In genomic region chr1:22052115-22053017, GRCh38 we compare ENCODE assay signal across 8 cellular contexts. TPM values are rescaled to one million over a fixed set of nuclear protein-coding genes. Genes with fewer than 3 reads are reported as not detected.
A peak's percentile ranks its signal among the peaks of the same experiment; 100 is the strongest.
DNase-seq lines count a peak whose midpoint lies in the region; ATAC-seq and TF ChIP-seq lines count a peak whose summit lies in the region.

TSS of gene CDC42 (plus strand) at chr1:22052709. CDS start at chr1:22078479, 25,770 bp downstream.

- H3K9ac ChIP-seq in H9 (ENCODE audit: extremely low read depth, insufficient read length, low read length): peak within 1 kb of the TSS; percentile 95
- peak within 1 kb of the TSS; percentile 96 for H3K9ac ChIP-seq in MM.1S (ENCODE audit: low read length)
- peak within 1 kb of the TSS; percentile 98 for H3K9ac ChIP-seq in neural cell (ENCODE audit: low read length)

- H3K27me3 ChIP-seq in H9 (ENCODE audit: insufficient read depth, low read length): no peaks in the 10 kb centered on the region
- H3K27me3 ChIP-seq in MM.1S (replicated peaks; ENCODE audit: insufficient read depth, low read length): no peaks in the 10 kb centered on the region
- H3K27me3 ChIP-seq in neural cell (ENCODE audit: insufficient read depth, low read depth, low read length): no peaks in the 10 kb centered on the region

- TF ChIP-seq RAD21 in neural cell (conservative IDR thresholded peaks at IDR 0.05): peak; percentile 39

- H3K79me1 ChIP-seq in H9 (ENCODE audit: insufficient read depth, low read depth, low read length, poor library complexity, severe bottlenecking): peaks cover 7% of the 10 kb centered on the region

- no peaks in the 10 kb centered on the region; the same call in 1 of the 2 replicates for H3K4me1 ChIP-seq in H9 (ENCODE audit: insufficient read depth, low read length)
- H3K4me1 ChIP-seq in MM.1S (ENCODE audit: low read length): peaks cover 27% of the 10 kb centered on the region

- H3K9me3 ChIP-seq in H9 (ENCODE audit: control insufficient read depth, low read depth, low read length): no peaks in the 10 kb centered on the region
- no peaks in the 10 kb centered on the region for H3K9me3 ChIP-seq in MM.1S (replicated peaks; ENCODE audit: insufficient read depth, low read length)
- H3K9me3 ChIP-seq in neural cell (ENCODE audit: low read length): no peaks in the 10 kb centered on the region

- H2AK5ac ChIP-seq in H9 (ENCODE audit: insufficient read length, low read length): no peak within 1 kb of the TSS

- H3K27ac Mint-ChIP-seq in H9: peak within 1 kb of the TSS; percentile 94 to 98 (median 98)
- peak within 1 kb of the TSS; percentile 98 to 99 for H3K27ac Mint-ChIP-seq in stimulated activated naive CD8-positive, alpha-beta T cell treated with anti-CD3 and anti-CD28 coated beads, Interleukin-15, amount 100 ng/mL, for 72 hours

- H3K27ac ChIP-seq in H9 (ENCODE audit: insufficient read length, low read depth, low read length) (peak within 1 kb of the TSS; percentile 67), MM.1S (ENCODE audit: low read length) (peak within 1 kb of the TSS; percentile 85), neural cell (ENCODE audit: low read length) (peak within 1 kb of the TSS; percentile 95)

- no peak within 1 kb of the TSS for H3K23ac ChIP-seq in H9 (ENCODE audit: insufficient read length, low read depth, low read length)

- no peak within 1 kb of the TSS for H2BK15ac ChIP-seq in H9 (ENCODE audit: low read depth, low read length)

- H3K56ac ChIP-seq in H9 (ENCODE audit: insufficient read length, low read depth, low read length): no peak within 1 kb of the TSS

- H4K5ac ChIP-seq in H9 (ENCODE audit: insufficient read length, low read depth, low read length): no peak within 1 kb of the TSS

- no peak within 1 kb of the TSS for H4K8ac ChIP-seq in H9 (replicated peaks; ENCODE audit: insufficient read length, low read depth, low read length)

- H3K4me3 Mint-ChIP-seq in H9: peak within 1 kb of the TSS; percentile 94 to 97
- H3K4me3 Mint-ChIP-seq in stimulated activated naive CD8-positive, alpha-beta T cell treated with anti-CD3 and anti-CD28 coated beads, Interleukin-15, amount 100 ng/mL, for 72 hours: peak within 1 kb of the TSS; percentile 93 to 96

- H3K4me3 ChIP-seq in MM.1S (ENCODE audit: low read length): peak within 1 kb of the TSS; percentile 97
- peak within 1 kb of the TSS; percentile 92 for H3K4me3 ChIP-seq in fibroblast of the aortic adventitia (ENCODE audit: low read depth, low read length)
- peak within 1 kb of the TSS; percentile 75 for H3K4me3 ChIP-seq in neural cell (ENCODE audit: low read length)

- no peaks in the 10 kb centered on the region for H4K20me1 ChIP-seq in H9 (ENCODE audit: control insufficient read depth, insufficient read depth, insufficient read length)
- peaks cover 34% of the 10 kb centered on the region for H4K20me1 ChIP-seq in MM.1S (ENCODE audit: insufficient read depth, low read length)
- H4K20me1 ChIP-seq in neural cell (ENCODE audit: insufficient read depth): peaks cover 17% of the 10 kb centered on the region

- peaks cover 4% of the 10 kb centered on the region; the same call in 1 of the 2 replicates for H3K36me3 ChIP-seq in MM.1S (replicated peaks; ENCODE audit: insufficient read depth, low read length)
- H3K36me3 ChIP-seq in neural cell (ENCODE audit: insufficient read depth, low read length): no peaks in the 10 kb centered on the region

- H3K9me3 Mint-ChIP-seq in H9: no peaks in the 10 kb centered on the region
- H3K9me3 Mint-ChIP-seq in stimulated activated naive CD8-positive, alpha-beta T cell treated with anti-CD3 and anti-CD28 coated beads, Interleukin-15, amount 100 ng/mL, for 72 hours: no peaks in the 10 kb centered on the region

- peak; percentile 74 for TF ChIP-seq EP300 in neural cell (conservative IDR thresholded peaks at IDR 0.05; ENCODE audit: poor library complexity, severe bottlenecking)

- peak within 1 kb of the TSS; percentile 86 for H3K18ac ChIP-seq in H9 (ENCODE audit: insufficient read length, low read depth, low read length)

- peaks cover 0 to 10% (median 10%) of the 10 kb centered on the region in 3 experiments; a peak in 4 of 7 replicates for H3K36me3 Mint-ChIP-seq in H9 (ENCODE audit: insufficient read depth in 1 of 3, low read depth in 3 of 3)

- H3K9me2 ChIP-seq in MM.1S (replicated peaks; ENCODE audit: insufficient read depth, low read length) (no peaks in the 10 kb centered on the region), neural cell (ENCODE audit: insufficient read depth, low read length) (no peaks in the 10 kb centered on the region)

- H2AFZ ChIP-seq in H9 (ENCODE audit: low read length) (no peak within 1 kb of the TSS), MM.1S (ENCODE audit: low read length) (peak within 1 kb of the TSS; percentile 98), neural cell (ENCODE audit: low read depth, low read length) (no peak within 1 kb of the TSS)

- H2BK12ac ChIP-seq in H9 (ENCODE audit: insufficient read length, low read depth, low read length): no peak within 1 kb of the TSS

- peaks cover 29% of the 10 kb centered on the region; the same call in 1 of the 2 replicates for H3K79me2 ChIP-seq in H9 (ENCODE audit: insufficient read depth, low read length)
- H3K79me2 ChIP-seq in MM.1S (ENCODE audit: low read length): peaks cover 43% of the 10 kb centered on the region
- peaks cover 39% of the 10 kb centered on the region for H3K79me2 ChIP-seq in neural cell (replicated peaks; ENCODE audit: insufficient read depth, low read length)

- H2BK120ac ChIP-seq in H9 (ENCODE audit: low read depth, low read length, poor library complexity, severe bottlenecking): no peak within 1 kb of the TSS

- H3K4ac ChIP-seq in H9 (ENCODE audit: low read depth, low read length): peak within 1 kb of the TSS; percentile 19; the same call in 1 of the 2 replicates

- peak; percentile 95 for DNase-seq in ELR (ENCODE audit: low read depth)
- peak; percentile 96 for DNase-seq in H9
- DNase-seq in MM.1S: peak; percentile 95
- peak; percentile 87 for DNase-seq in SHP77 treated with DMSO at 0.1 percent for 48 hours (lab: John Stamatoyannopoulos, UW)
- peak; percentile 99 for DNase-seq in activated effector memory CD4-positive, alpha-beta T cell treated with anti-CD3 and anti-CD28 coated beads, Interleukin-2, amount 50 U/mL, for 16 hours
- DNase-seq in fibroblast of the aortic adventitia (ENCODE audit: low read depth): peak; percentile 94
- peak; percentile 96 to 98 for DNase-seq in stimulated activated naive CD8-positive, alpha-beta T cell treated with anti-CD3 and anti-CD28 coated beads, Interleukin-15, amount 100 ng/mL, for 72 hours

- WGBS in H9 (ENCODE audit: extremely low coverage, insufficient read length, low lambda C conversion rate): no CpG with 5 or more reads among the region's 81 CpGs

- H3K14ac ChIP-seq in H9 (ENCODE audit: insufficient read depth, low read length): peak within 1 kb of the TSS; percentile 91

- peak within 1 kb of the TSS; percentile 4 for H2BK5ac ChIP-seq in H9 (ENCODE audit: insufficient read length, low read length)

- H3K23me2 ChIP-seq in H9 (ENCODE audit: insufficient read length, low read depth, low read length, poor library complexity, severe bottlenecking): peaks cover 6% of the 10 kb centered on the region

- TF ChIP-seq CTCF in H9 (conservative IDR thresholded peaks at IDR 0.05): no peak
- TF ChIP-seq CTCF in MM.1S (IDR thresholded peaks at IDR 0.05; ENCODE audit: low read length): no peak
- no peak for TF ChIP-seq CTCF in fibroblast of the aortic adventitia (IDR thresholded peaks at IDR 0.05; ENCODE audit: insufficient read depth, low read length)
- no peak for TF ChIP-seq CTCF in neural cell (IDR thresholded peaks at IDR 0.05; ENCODE audit: poor library complexity, severe bottlenecking)

- no peaks in the 10 kb centered on the region; the same call in 1 of the 2 replicates for H3K27me3 Mint-ChIP-seq in H9 (ENCODE audit: low read depth)
- H3K27me3 Mint-ChIP-seq in stimulated activated naive CD8-positive, alpha-beta T cell treated with anti-CD3 and anti-CD28 coated beads, Interleukin-15, amount 100 ng/mL, for 72 hours: no peaks in the 10 kb centered on the region

- peak within 1 kb of the TSS; percentile 100 for H3K4me2 ChIP-seq in H9 (ENCODE audit: insufficient read depth, insufficient read length, low read length)
- peak within 1 kb of the TSS; percentile 85 for H3K4me2 ChIP-seq in MM.1S (ENCODE audit: low read depth, low read length)
- H3K4me2 ChIP-seq in neural cell (ENCODE audit: low read length): peak within 1 kb of the TSS; percentile 86

- no peak within 1 kb of the TSS for H2BK20ac ChIP-seq in H9 (ENCODE audit: low read depth, low read length, poor library complexity, severe bottlenecking)

- no peak within 1 kb of the TSS for H3T11ph ChIP-seq in H9 (ENCODE audit: low read length)

- H4K91ac ChIP-seq in H9 (ENCODE audit: insufficient read length, low read depth, low read length): no peak within 1 kb of the TSS

- H3F3A ChIP-seq in MM.1S (ENCODE audit: insufficient read depth, low read length) (peaks cover 13% of the 10 kb centered on the region), neural cell (ENCODE audit: insufficient read depth, low read length, poor library complexity, severe bottlenecking) (no peaks in the 10 kb centered on the region)

- H3K4me1 Mint-ChIP-seq in H9: peaks cover 17 to 25% of the 10 kb centered on the region in 2 experiments
- peaks cover 74% of the 10 kb centered on the region for H3K4me1 Mint-ChIP-seq in stimulated activated naive CD8-positive, alpha-beta T cell treated with anti-CD3 and anti-CD28 coated beads, Interleukin-15, amount 100 ng/mL, for 72 hours

- peak; percentile 92 for ATAC-seq in stimulated activated naive CD8-positive, alpha-beta T cell treated with anti-CD3 and anti-CD28 coated beads, Interleukin-15, amount 100 ng/mL, for 72 hours

TF ChIP-seq in neural cell, 6 proteins besides CTCF, POLR2A, EP300 and RAD21 (continues in another document):
- no peak for TF ChIP-seq EZH2 (IDR thresholded peaks at IDR 0.05; ENCODE audit: borderline replicate concordance, insufficient read depth, low read length, poor library complexity, severe bottlenecking)
- peak; percentile 100 for TF ChIP-seq POLR2AphosphoS5 (IDR thresholded peaks at IDR 0.05)
- TF ChIP-seq SMC3 (conservative IDR thresholded peaks at IDR 0.05; ENCODE audit: poor library complexity): peak; percentile 43
- peak; percentile 53 for TF ChIP-seq MXI1 (conservative IDR thresholded peaks at IDR 0.05; ENCODE audit: poor library complexity, severe bottlenecking)

RNA-seq across cellular contexts. Expression of gene CDC42, which starts in this region (rescaled TPM):
- total RNA-seq in H9 (2021) (178 and 197 TPM in 2 replicates), fibroblast of the aortic adventitia (ENCODE audit: low replicate concordance) (253 and 525 TPM in 2 replicates)
- polyA plus RNA-seq in neural cell: 805 and 913 TPM in 2 replicates
- polyA minus RNA-seq in neural cell: 553 and 621 TPM in 2 replicates

Comparison
In these comparisons a context has a peak if more than half of its experiments do, and no peak if none do; other contexts are left out.
1. Peak in every context shown above with its lines: DNase-seq, ATAC-seq, H3K4me3 ChIP-seq and H3K27ac ChIP-seq.